2 cellular contexts compared by ENCODE assay signal in the genomic region with DNA sequence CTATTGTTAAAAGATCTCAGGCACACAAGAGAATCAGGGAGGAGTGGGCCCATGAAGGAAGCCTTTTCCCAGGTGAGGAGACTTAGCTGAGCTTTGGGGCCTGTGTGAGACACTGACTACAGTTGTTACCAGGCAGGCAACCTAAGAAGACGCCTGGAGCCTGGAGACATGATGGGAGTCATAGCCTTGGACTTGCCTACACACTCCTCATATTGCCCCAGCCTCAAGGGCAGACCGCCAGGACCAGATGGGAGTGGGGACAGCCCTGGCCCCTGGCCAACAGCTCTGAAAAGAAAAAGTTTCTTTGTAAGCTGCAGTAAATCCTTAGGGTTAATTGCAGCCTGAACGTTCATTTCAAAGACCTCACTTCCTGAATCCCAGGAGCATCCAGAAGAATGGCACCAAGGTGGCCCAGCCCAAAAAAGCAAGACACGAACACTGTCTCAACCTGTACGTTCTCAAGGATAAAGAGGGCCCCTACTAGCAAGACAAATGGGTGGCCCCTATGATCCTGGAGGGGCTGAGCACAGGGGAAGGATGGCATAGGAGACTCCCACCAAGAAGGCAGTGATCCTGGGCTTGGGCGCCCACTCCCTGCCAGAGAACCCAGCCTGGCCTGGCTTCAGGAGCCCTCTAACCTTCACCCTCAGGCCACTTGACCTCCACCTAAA.
TF ChIP-seq lines count a peak whose summit lies in the region.

No MANE protein-coding gene starts in this region.

TF ChIP-seq in HEK293, 187 proteins besides CTCF, POLR2A, EP300 and RAD21:
- TF ChIP-seq ZNF544 (tag by site-specific recombination; IDR thresholded peaks at IDR 0.05) = no peak
- peak; percentile 80 for TF ChIP-seq ZNF335 (tag by site-specific recombination; conservative IDR thresholded peaks at IDR 0.05)
- TF ChIP-seq ZNF37A (tag by site-specific recombination; IDR thresholded peaks at IDR 0.05) = no peak
- no peak for TF ChIP-seq ZNF768 (tag by site-specific recombination; IDR thresholded peaks at IDR 0.05)
- TF ChIP-seq ZNF548 (tag by site-specific recombination; IDR thresholded peaks at IDR 0.05) = no peak
- no peak for TF ChIP-seq ZNF747 (tag by site-specific recombination; IDR thresholded peaks at IDR 0.05)
- TF ChIP-seq ZNF404 (tag by site-specific recombination; IDR thresholded peaks at IDR 0.05) = no peak
- no peak for TF ChIP-seq GLI4 (tag by site-specific recombination; IDR thresholded peaks at IDR 0.05)

TF ChIP-seq in K562, 482 proteins besides CTCF, POLR2A, EP300 and RAD21:
- TF ChIP-seq NFIC (IDR thresholded peaks at IDR 0.05) (peak; percentile 69), ZNF444 (CRISPR knock-in tag; IDR thresholded peaks at IDR 0.05) (no peak), ZBED1 (IDR thresholded peaks at IDR 0.05) (no peak), TBL1XR1 (IDR thresholded peaks at IDR 0.05; ENCODE audit: low read length in 2 of 2) (no peak), TCF7 (IDR thresholded peaks at IDR 0.05; ENCODE audit: borderline replicate concordance) (no peak), NFYB (IDR thresholded peaks at IDR 0.05; ENCODE audit: extremely low read depth, insufficient read length) (no peak), TAF15 (IDR thresholded peaks at IDR 0.05; ENCODE audit: low read depth, low read length) (0 out of 2 replicates have a peak, but pooled peaks have one; percentile 63)
- TF ChIP-seq, protein P1, sequence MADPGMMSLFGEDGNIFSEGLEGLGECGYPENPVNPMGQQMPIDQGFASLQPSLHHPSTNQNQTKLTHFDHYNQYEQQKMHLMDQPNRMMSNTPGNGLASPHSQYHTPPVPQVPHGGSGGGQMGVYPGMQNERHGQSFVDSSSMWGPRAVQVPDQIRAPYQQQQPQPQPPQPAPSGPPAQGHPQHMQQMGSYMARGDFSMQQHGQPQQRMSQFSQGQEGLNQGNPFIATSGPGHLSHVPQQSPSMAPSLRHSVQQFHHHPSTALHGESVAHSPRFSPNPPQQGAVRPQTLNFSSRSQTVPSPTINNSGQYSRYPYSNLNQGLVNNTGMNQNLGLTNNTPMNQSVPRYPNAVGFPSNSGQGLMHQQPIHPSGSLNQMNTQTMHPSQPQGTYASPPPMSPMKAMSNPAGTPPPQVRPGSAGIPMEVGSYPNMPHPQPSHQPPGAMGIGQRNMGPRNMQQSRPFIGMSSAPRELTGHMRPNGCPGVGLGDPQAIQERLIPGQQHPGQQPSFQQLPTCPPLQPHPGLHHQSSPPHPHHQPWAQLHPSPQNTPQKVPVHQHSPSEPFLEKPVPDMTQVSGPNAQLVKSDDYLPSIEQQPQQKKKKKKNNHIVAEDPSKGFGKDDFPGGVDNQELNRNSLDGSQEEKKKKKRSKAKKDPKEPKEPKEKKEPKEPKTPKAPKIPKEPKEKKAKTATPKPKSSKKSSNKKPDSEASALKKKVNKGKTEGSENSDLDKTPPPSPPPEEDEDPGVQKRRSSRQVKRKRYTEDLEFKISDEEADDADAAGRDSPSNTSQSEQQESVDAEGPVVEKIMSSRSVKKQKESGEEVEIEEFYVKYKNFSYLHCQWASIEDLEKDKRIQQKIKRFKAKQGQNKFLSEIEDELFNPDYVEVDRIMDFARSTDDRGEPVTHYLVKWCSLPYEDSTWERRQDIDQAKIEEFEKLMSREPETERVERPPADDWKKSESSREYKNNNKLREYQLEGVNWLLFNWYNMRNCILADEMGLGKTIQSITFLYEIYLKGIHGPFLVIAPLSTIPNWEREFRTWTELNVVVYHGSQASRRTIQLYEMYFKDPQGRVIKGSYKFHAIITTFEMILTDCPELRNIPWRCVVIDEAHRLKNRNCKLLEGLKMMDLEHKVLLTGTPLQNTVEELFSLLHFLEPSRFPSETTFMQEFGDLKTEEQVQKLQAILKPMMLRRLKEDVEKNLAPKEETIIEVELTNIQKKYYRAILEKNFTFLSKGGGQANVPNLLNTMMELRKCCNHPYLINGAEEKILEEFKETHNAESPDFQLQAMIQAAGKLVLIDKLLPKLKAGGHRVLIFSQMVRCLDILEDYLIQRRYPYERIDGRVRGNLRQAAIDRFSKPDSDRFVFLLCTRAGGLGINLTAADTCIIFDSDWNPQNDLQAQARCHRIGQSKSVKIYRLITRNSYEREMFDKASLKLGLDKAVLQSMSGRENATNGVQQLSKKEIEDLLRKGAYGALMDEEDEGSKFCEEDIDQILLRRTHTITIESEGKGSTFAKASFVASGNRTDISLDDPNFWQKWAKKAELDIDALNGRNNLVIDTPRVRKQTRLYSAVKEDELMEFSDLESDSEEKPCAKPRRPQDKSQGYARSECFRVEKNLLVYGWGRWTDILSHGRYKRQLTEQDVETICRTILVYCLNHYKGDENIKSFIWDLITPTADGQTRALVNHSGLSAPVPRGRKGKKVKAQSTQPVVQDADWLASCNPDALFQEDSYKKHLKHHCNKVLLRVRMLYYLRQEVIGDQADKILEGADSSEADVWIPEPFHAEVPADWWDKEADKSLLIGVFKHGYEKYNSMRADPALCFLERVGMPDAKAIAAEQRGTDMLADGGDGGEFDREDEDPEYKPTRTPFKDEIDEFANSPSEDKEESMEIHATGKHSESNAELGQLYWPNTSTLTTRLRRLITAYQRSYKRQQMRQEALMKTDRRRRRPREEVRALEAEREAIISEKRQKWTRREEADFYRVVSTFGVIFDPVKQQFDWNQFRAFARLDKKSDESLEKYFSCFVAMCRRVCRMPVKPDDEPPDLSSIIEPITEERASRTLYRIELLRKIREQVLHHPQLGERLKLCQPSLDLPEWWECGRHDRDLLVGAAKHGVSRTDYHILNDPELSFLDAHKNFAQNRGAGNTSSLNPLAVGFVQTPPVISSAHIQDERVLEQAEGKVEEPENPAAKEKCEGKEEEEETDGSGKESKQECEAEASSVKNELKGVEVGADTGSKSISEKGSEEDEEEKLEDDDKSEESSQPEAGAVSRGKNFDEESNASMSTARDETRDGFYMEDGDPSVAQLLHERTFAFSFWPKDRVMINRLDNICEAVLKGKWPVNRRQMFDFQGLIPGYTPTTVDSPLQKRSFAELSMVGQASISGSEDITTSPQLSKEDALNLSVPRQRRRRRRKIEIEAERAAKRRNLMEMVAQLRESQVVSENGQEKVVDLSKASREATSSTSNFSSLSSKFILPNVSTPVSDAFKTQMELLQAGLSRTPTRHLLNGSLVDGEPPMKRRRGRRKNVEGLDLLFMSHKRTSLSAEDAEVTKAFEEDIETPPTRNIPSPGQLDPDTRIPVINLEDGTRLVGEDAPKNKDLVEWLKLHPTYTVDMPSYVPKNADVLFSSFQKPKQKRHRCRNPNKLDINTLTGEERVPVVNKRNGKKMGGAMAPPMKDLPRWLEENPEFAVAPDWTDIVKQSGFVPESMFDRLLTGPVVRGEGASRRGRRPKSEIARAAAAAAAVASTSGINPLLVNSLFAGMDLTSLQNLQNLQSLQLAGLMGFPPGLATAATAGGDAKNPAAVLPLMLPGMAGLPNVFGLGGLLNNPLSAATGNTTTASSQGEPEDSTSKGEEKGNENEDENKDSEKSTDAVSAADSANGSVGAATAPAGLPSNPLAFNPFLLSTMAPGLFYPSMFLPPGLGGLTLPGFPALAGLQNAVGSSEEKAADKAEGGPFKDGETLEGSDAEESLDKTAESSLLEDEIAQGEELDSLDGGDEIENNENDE (IDR thresholded peaks at IDR 0.05; ENCODE audit: low read depth, low read length) = no peak
- TF ChIP-seq, protein P2, sequence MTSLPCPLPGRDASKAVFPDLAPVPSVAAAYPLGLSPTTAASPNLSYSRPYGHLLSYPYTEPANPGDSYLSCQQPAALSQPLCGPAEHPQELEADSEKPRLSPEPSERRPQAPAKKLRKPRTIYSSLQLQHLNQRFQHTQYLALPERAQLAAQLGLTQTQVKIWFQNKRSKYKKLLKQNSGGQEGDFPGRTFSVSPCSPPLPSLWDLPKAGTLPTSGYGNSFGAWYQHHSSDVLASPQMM (CRISPR knock-in tag; IDR thresholded peaks at IDR 0.05) = no peak
